ENCODE assay signal across 8 cellular contexts in the genomic region with DNA sequence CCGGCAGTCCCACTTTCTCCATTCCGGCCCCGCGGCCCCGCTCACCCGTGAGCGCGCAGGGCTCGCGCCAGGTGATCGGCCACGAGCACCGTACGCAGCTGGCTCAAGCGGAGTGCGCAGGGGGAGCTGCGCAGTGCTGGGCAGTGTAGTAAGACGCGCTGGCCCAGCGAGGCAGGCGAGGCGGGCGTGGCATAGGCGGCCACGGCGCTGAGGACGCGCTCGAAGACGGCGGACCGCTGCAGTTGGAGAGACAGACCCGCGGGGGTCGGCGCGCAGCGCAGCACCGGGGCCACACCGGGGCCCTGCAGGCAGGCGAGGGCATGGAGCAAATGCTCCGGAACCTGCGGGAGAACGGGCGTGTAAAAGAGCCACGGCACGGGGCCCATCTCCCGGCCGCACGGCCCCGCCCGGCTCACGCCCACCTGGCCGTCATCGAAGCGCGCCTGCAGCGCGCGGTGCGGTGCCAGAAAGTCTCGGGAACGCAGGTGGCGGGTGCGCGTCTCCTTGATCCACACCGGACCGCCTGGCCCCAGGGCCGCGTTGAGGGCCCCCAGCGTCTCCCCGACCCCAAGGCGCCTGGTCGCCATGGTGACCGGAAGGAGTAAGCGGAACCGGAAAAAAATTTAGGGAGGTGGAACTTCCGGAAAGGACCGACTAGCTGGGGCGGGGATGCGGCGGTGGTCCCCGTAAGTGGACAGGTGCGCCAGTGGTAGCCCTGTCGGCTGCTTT. TPM values are rescaled to one million over a fixed set of nuclear protein-coding genes. Genes with fewer than 3 reads are reported as not detected.
DNase-seq lines count a peak whose midpoint lies in the region; ATAC-seq and TF ChIP-seq lines count a peak whose summit lies in the region.

A gene with protein sequence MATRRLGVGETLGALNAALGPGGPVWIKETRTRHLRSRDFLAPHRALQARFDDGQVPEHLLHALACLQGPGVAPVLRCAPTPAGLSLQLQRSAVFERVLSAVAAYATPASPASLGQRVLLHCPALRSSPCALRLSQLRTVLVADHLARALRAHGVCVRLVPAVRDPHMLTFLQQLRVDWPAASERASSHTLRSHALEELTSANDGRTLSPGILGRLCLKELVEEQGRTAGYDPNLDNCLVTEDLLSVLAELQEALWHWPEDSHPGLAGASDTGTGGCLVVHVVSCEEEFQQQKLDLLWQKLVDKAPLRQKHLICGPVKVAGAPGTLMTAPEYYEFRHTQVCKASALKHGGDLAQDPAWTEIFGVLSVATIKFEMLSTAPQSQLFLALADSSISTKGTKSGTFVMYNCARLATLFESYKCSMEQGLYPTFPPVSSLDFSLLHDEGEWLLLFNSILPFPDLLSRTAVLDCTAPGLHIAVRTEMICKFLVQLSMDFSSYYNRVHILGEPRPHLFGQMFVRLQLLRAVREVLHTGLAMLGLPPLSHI (minus strand): TSS at position 603 of the 729 bp plus-strand sequence. CDS start 16 bp downstream, at position 587.

- H3K4me1 ChIP-seq in Loucy (ENCODE audit: insufficient read depth, low read length, poor library complexity, severe bottlenecking) (peaks cover 18% of the 10 kb centered on the region), adipocyte (ENCODE audit: control insufficient read depth, insufficient read depth, low read length) (peaks cover 34% of the 10 kb centered on the region)

- peak within 1 kb of the TSS; percentile 55; the same call in 1 of the 2 replicates for H2AFZ ChIP-seq in Loucy (ENCODE audit: low read length)

- H3K79me2 ChIP-seq in Loucy (ENCODE audit: insufficient read depth, low read length) = peaks cover 60% of the 10 kb centered on the region

- H3K9ac ChIP-seq in Loucy (ENCODE audit: low read depth, low read length, poor library complexity, severe bottlenecking) (peak within 1 kb of the TSS; percentile 98), adipocyte (ENCODE audit: low read length) (peak within 1 kb of the TSS; percentile 88)

- H3K4me2 ChIP-seq in Loucy (ENCODE audit: low read depth, low read length, poor library complexity, severe bottlenecking) = peak within 1 kb of the TSS; percentile 92

- H4K20me1 ChIP-seq in Loucy (ENCODE audit: insufficient read depth, low read length, poor library complexity, severe bottlenecking) = peaks cover 62% of the 10 kb centered on the region

- DNase-seq in ELF-1 (ENCODE audit: low read depth, low spot score) (peak; percentile 82), SW 1271 (lab: John Stamatoyannopoulos, UW) (peak; percentile 50 to 60), adipocyte (ENCODE audit: low read depth) (peak; percentile 80), Right ventricle myocardium superior (peak; percentile 79), omental fat pad (ENCODE audit: low spot score) (peak; percentile 47), NCI-H187 treated with DMSO at 0.1 percent for 48 hours (lab: John Stamatoyannopoulos, UW) (no peak)

- no peaks in the 10 kb centered on the region for H3K9me2 ChIP-seq in Loucy (replicated peaks; ENCODE audit: low read depth, low read length)

- H3K9me3 ChIP-seq in Loucy (ENCODE audit: insufficient read depth, low read depth, low read length) = no peaks in the 10 kb centered on the region
- no peaks in the 10 kb centered on the region for H3K9me3 ChIP-seq in adipocyte (ENCODE audit: control insufficient read depth, low read length)

- peaks cover 37% of the 10 kb centered on the region; the same call in 1 of the 2 replicates for H3K36me3 ChIP-seq in Loucy (ENCODE audit: insufficient read depth, low read length)
- peaks cover 20% of the 10 kb centered on the region for H3K36me3 ChIP-seq in adipocyte (ENCODE audit: control insufficient read depth, insufficient read depth, low read length, severe bottlenecking)

- intact Hi-C loops in Right ventricle myocardium superior (cut with DNase I) = no loop called here

- peak; percentile 8 for ATAC-seq in Right ventricle myocardium superior (ENCODE audit: poor library complexity)
- ATAC-seq in omental fat pad (ENCODE audit: low FRiP score) = peak; percentile 12
- no peak for ATAC-seq in GM21528 (IDR thresholded peaks at IDR 0.05; ENCODE audit: low FRiP score, unreplicated experiment)

- peak within 1 kb of the TSS; percentile 91 for H3K4me3 ChIP-seq in Loucy (ENCODE audit: low read length, poor library complexity, severe bottlenecking)
- H3K4me3 ChIP-seq in adipocyte (ENCODE audit: low read length) = peak within 1 kb of the TSS; percentile 91

- TF ChIP-seq CTCF in Loucy (conservative IDR thresholded peaks at IDR 0.05; ENCODE audit: low read length) (no peak), omental fat pad (IDR thresholded peaks at IDR 0.05) (no peak)

- H3K27me3 ChIP-seq in Loucy (ENCODE audit: insufficient read depth, low read length, poor library complexity, severe bottlenecking) (no peaks in the 10 kb centered on the region), adipocyte (replicated peaks; ENCODE audit: control insufficient read depth, insufficient read depth, low read length) (no peaks in the 10 kb centered on the region)

- peaks cover 1% of the 10 kb centered on the region; the same call in 1 of the 2 replicates for H3F3A ChIP-seq in Loucy (ENCODE audit: low read depth)

RNA-seq across cellular contexts. Expression of the gene that starts here (rescaled TPM):
- total RNA-seq in Right ventricle myocardium superior (7.9 TPM), omental fat pad (10 to 100 TPM; 15.3 to 36.9 (median 30.9) TPM)
